Comparison of ENCODE assay signal across 1 cellular context in genomic region chr4:81196126-81196650, GRCh38.
A peak's percentile ranks its signal among the peaks of the same experiment; 100 is the strongest.
TF ChIP-seq lines count a peak whose summit lies in the region.

No MANE protein-coding gene starts in this region.

TF ChIP-seq in HepG2, 621 proteins besides CTCF, POLR2A, EP300 and RAD21:
- no peak for TF ChIP-seq TCF7 (IDR thresholded peaks at IDR 0.05; ENCODE audit: low read depth)
- TF ChIP-seq FOXA3 (CRISPR knock-in tag; IDR thresholded peaks at IDR 0.05): no peak
- no peak for TF ChIP-seq HMGXB3 (CRISPR knock-in tag; IDR thresholded peaks at IDR 0.05; ENCODE audit: borderline replicate concordance)
- TF ChIP-seq CREB1 (IDR thresholded peaks at IDR 0.05): peak; percentile 53; the same call in 1 of the 2 replicates
- no peak for TF ChIP-seq CREB1 (CRISPR knock-in tag; IDR thresholded peaks at IDR 0.05)
